ENCODE assay signal across 1 cellular context in the genomic region with DNA sequence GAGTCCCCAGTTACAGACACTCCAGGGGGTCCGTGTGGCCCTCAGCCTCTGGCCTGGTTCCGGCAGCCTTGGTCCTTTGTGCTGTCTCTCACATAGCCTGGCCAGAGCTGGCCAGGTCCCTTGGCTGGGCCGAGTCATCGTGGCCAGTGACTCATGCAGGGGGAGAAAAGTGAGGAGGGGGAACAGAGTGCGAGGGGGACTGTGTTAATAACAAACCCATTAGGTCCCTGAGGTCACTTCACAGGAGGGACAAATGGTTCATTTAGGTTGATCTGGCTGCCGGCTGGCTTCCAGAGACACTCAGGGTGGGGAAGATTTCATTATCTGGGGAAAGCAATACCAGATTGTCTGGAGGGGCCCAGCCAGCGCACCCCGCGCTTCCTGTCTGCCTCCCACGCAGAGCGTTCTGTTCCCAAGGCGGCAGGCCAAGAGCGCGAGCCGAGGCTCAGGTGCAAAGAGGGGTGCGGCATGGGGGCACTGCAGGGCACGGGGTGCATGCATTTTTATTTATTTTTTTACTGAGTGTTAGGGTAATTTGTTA.
TF ChIP-seq lines count a peak whose summit lies in the region.

No MANE protein-coding gene starts in this region.

TF ChIP-seq in K562, 482 proteins besides CTCF, POLR2A, EP300 and RAD21 (continued from another document and continues in another):
- TF ChIP-seq NR1H2 (CRISPR knock-in tag; IDR thresholded peaks at IDR 0.05) (0 out of 2 replicates have a peak, but pooled peaks have one; percentile 63), ATF1 (CRISPR knock-in tag; IDR thresholded peaks at IDR 0.05) (no peak), ATF1 (tag; IDR thresholded peaks at IDR 0.05) (peak; percentile 33; the same call in 1 of the 2 replicates), ZNF707 (CRISPR knock-in tag; conservative IDR thresholded peaks at IDR 0.05) (no peak), FIP1L1 (IDR thresholded peaks at IDR 0.05; ENCODE audit: low read depth, low read length, poor library complexity, severe bottlenecking) (no peak), ZKSCAN3 (CRISPR knock-in tag; IDR thresholded peaks at IDR 0.05) (no peak), NR4A1 (CRISPR knock-in tag; IDR thresholded peaks at IDR 0.05) (no peak), NR4A1 (tag; IDR thresholded peaks at IDR 0.05) (0 out of 2 replicates have a peak, but pooled peaks have one; percentile 45), NR2C1 (IDR thresholded peaks at IDR 0.05) (no peak), NR2C1 (tag; IDR thresholded peaks at IDR 0.05) (0 out of 2 replicates have a peak, but pooled peaks have one; percentile 48), TARDBP (IDR thresholded peaks at IDR 0.05) (peak; percentile 91), ZNF311 (CRISPR knock-in tag; IDR thresholded peaks at IDR 0.05) (no peak), XRCC5 (IDR thresholded peaks at IDR 0.05; ENCODE audit: low read depth, low read length) (0 out of 2 replicates have a peak, but pooled peaks have one; percentile 44), ETV5 (CRISPR knock-in tag; IDR thresholded peaks at IDR 0.05; ENCODE audit: low read depth) (peak; percentile 100), TSC22D4 (tag; IDR thresholded peaks at IDR 0.05) (no peak), ZNF316 (IDR thresholded peaks at IDR 0.05) (no peak), POLR3A (IDR thresholded peaks at IDR 0.05; ENCODE audit: borderline replicate concordance, extremely low read depth, insufficient read depth, insufficient read length) (no peak), U2AF2 (optimal IDR thresholded peaks at IDR 0.05; ENCODE audit: low read depth, low read length) (no peak), KAT8 (IDR thresholded peaks at IDR 0.05; ENCODE audit: low read depth) (no peak), RAD51 (IDR thresholded peaks at IDR 0.05; ENCODE audit: borderline replicate concordance, low read depth) (peak; percentile 56), RHOXF2B (CRISPR knock-in tag; conservative IDR thresholded peaks at IDR 0.05) (no peak), SREBF2 (CRISPR knock-in tag; IDR thresholded peaks at IDR 0.05) (no peak), NR3C1 (CRISPR knock-in tag; IDR thresholded peaks at IDR 0.05) (no peak), ZNF586 (CRISPR knock-in tag; conservative IDR thresholded peaks at IDR 0.05) (no peak), ZNF695 (CRISPR knock-in tag; IDR thresholded peaks at IDR 0.05) (no peak), CEBPG (CRISPR knock-in tag; IDR thresholded peaks at IDR 0.05) (no peak), CEBPG (tag; conservative IDR thresholded peaks at IDR 0.05 in 1 of 2, IDR thresholded peaks at IDR 0.05 in 1 of 2) (no peak), BHLHE40 (IDR thresholded peaks at IDR 0.05; ENCODE audit: low read length) (peak; percentile 54), COPS2 (conservative IDR thresholded peaks at IDR 0.05) (no peak), CREB1 (IDR thresholded peaks at IDR 0.05) (no peak; the same call in 1 of the 2 replicates), CREB1 (CRISPR knock-in tag; IDR thresholded peaks at IDR 0.05) (no peak), ZNF699 (CRISPR knock-in tag; IDR thresholded peaks at IDR 0.05; ENCODE audit: insufficient replicate concordance) (no peak), ZNF174 (CRISPR knock-in tag; IDR thresholded peaks at IDR 0.05) (no peak), MTA1 (IDR thresholded peaks at IDR 0.05; ENCODE audit: borderline replicate concordance) (peak; percentile 84), ZNF124 (CRISPR knock-in tag; IDR thresholded peaks at IDR 0.05) (no peak), NCOR1 (IDR thresholded peaks at IDR 0.05) (peak; percentile 98), SRSF1 (IDR thresholded peaks at IDR 0.05; ENCODE audit: low read depth, low read length) (no peak)
- TF ChIP-seq, protein P1, sequence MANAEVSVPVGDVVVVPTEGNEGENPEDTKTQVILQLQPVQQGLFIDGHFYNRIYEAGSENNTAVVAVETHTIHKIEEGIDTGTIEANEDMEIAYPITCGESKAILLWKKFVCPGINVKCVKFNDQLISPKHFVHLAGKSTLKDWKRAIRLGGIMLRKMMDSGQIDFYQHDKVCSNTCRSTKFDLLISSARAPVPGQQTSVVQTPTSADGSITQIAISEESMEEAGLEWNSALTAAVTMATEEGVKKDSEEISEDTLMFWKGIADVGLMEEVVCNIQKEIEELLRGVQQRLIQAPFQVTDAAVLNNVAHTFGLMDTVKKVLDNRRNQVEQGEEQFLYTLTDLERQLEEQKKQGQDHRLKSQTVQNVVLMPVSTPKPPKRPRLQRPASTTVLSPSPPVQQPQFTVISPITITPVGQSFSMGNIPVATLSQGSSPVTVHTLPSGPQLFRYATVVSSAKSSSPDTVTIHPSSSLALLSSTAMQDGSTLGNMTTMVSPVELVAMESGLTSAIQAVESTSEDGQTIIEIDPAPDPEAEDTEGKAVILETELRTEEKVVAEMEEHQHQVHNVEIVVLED (CRISPR knock-in tag; IDR thresholded peaks at IDR 0.05): no peak
- TF ChIP-seq, protein P2, sequence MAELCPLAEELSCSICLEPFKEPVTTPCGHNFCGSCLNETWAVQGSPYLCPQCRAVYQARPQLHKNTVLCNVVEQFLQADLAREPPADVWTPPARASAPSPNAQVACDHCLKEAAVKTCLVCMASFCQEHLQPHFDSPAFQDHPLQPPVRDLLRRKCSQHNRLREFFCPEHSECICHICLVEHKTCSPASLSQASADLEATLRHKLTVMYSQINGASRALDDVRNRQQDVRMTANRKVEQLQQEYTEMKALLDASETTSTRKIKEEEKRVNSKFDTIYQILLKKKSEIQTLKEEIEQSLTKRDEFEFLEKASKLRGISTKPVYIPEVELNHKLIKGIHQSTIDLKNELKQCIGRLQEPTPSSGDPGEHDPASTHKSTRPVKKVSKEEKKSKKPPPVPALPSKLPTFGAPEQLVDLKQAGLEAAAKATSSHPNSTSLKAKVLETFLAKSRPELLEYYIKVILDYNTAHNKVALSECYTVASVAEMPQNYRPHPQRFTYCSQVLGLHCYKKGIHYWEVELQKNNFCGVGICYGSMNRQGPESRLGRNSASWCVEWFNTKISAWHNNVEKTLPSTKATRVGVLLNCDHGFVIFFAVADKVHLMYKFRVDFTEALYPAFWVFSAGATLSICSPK (IDR thresholded peaks at IDR 0.05; ENCODE audit: borderline replicate concordance): no peak
- TF ChIP-seq, protein P3, sequence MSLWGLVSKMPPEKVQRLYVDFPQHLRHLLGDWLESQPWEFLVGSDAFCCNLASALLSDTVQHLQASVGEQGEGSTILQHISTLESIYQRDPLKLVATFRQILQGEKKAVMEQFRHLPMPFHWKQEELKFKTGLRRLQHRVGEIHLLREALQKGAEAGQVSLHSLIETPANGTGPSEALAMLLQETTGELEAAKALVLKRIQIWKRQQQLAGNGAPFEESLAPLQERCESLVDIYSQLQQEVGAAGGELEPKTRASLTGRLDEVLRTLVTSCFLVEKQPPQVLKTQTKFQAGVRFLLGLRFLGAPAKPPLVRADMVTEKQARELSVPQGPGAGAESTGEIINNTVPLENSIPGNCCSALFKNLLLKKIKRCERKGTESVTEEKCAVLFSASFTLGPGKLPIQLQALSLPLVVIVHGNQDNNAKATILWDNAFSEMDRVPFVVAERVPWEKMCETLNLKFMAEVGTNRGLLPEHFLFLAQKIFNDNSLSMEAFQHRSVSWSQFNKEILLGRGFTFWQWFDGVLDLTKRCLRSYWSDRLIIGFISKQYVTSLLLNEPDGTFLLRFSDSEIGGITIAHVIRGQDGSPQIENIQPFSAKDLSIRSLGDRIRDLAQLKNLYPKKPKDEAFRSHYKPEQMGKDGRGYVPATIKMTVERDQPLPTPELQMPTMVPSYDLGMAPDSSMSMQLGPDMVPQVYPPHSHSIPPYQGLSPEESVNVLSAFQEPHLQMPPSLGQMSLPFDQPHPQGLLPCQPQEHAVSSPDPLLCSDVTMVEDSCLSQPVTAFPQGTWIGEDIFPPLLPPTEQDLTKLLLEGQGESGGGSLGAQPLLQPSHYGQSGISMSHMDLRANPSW (CRISPR knock-in tag; IDR thresholded peaks at IDR 0.05): no peak
- TF ChIP-seq, protein P4, sequence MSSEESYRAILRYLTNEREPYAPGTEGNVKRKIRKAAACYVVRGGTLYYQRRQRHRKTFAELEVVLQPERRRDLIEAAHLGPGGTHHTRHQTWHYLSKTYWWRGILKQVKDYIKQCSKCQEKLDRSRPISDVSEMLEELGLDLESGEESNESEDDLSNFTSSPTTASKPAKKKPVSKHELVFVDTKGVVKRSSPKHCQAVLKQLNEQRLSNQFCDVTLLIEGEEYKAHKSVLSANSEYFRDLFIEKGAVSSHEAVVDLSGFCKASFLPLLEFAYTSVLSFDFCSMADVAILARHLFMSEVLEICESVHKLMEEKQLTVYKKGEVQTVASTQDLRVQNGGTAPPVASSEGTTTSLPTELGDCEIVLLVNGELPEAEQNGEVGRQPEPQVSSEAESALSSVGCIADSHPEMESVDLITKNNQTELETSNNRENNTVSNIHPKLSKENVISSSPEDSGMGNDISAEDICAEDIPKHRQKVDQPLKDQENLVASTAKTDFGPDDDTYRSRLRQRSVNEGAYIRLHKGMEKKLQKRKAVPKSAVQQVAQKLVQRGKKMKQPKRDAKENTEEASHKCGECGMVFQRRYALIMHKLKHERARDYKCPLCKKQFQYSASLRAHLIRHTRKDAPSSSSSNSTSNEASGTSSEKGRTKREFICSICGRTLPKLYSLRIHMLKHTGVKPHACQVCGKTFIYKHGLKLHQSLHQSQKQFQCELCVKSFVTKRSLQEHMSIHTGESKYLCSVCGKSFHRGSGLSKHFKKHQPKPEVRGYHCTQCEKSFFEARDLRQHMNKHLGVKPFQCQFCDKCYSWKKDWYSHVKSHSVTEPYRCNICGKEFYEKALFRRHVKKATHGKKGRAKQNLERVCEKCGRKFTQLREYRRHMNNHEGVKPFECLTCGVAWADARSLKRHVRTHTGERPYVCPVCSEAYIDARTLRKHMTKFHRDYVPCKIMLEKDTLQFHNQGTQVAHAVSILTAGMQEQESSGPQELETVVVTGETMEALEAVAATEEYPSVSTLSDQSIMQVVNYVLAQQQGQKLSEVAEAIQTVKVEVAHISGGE (CRISPR knock-in tag; IDR thresholded peaks at IDR 0.05): peak in 1 of 3 experiments; percentile 52; a peak in 1 of 6 replicates
- TF ChIP-seq, protein P5, sequence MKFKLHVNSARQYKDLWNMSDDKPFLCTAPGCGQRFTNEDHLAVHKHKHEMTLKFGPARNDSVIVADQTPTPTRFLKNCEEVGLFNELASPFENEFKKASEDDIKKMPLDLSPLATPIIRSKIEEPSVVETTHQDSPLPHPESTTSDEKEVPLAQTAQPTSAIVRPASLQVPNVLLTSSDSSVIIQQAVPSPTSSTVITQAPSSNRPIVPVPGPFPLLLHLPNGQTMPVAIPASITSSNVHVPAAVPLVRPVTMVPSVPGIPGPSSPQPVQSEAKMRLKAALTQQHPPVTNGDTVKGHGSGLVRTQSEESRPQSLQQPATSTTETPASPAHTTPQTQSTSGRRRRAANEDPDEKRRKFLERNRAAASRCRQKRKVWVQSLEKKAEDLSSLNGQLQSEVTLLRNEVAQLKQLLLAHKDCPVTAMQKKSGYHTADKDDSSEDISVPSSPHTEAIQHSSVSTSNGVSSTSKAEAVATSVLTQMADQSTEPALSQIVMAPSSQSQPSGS (CRISPR knock-in tag; IDR thresholded peaks at IDR 0.05): no peak
- TF ChIP-seq, protein P6, sequence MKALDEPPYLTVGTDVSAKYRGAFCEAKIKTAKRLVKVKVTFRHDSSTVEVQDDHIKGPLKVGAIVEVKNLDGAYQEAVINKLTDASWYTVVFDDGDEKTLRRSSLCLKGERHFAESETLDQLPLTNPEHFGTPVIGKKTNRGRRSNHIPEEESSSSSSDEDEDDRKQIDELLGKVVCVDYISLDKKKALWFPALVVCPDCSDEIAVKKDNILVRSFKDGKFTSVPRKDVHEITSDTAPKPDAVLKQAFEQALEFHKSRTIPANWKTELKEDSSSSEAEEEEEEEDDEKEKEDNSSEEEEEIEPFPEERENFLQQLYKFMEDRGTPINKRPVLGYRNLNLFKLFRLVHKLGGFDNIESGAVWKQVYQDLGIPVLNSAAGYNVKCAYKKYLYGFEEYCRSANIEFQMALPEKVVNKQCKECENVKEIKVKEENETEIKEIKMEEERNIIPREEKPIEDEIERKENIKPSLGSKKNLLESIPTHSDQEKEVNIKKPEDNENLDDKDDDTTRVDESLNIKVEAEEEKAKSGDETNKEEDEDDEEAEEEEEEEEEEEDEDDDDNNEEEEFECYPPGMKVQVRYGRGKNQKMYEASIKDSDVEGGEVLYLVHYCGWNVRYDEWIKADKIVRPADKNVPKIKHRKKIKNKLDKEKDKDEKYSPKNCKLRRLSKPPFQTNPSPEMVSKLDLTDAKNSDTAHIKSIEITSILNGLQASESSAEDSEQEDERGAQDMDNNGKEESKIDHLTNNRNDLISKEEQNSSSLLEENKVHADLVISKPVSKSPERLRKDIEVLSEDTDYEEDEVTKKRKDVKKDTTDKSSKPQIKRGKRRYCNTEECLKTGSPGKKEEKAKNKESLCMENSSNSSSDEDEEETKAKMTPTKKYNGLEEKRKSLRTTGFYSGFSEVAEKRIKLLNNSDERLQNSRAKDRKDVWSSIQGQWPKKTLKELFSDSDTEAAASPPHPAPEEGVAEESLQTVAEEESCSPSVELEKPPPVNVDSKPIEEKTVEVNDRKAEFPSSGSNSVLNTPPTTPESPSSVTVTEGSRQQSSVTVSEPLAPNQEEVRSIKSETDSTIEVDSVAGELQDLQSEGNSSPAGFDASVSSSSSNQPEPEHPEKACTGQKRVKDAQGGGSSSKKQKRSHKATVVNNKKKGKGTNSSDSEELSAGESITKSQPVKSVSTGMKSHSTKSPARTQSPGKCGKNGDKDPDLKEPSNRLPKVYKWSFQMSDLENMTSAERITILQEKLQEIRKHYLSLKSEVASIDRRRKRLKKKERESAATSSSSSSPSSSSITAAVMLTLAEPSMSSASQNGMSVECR (CRISPR knock-in tag; IDR thresholded peaks at IDR 0.05): no peak
- TF ChIP-seq, protein P7, sequence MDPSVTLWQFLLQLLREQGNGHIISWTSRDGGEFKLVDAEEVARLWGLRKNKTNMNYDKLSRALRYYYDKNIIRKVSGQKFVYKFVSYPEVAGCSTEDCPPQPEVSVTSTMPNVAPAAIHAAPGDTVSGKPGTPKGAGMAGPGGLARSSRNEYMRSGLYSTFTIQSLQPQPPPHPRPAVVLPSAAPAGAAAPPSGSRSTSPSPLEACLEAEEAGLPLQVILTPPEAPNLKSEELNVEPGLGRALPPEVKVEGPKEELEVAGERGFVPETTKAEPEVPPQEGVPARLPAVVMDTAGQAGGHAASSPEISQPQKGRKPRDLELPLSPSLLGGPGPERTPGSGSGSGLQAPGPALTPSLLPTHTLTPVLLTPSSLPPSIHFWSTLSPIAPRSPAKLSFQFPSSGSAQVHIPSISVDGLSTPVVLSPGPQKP (CRISPR knock-in tag; IDR thresholded peaks at IDR 0.05): no peak
- TF ChIP-seq, protein P8, sequence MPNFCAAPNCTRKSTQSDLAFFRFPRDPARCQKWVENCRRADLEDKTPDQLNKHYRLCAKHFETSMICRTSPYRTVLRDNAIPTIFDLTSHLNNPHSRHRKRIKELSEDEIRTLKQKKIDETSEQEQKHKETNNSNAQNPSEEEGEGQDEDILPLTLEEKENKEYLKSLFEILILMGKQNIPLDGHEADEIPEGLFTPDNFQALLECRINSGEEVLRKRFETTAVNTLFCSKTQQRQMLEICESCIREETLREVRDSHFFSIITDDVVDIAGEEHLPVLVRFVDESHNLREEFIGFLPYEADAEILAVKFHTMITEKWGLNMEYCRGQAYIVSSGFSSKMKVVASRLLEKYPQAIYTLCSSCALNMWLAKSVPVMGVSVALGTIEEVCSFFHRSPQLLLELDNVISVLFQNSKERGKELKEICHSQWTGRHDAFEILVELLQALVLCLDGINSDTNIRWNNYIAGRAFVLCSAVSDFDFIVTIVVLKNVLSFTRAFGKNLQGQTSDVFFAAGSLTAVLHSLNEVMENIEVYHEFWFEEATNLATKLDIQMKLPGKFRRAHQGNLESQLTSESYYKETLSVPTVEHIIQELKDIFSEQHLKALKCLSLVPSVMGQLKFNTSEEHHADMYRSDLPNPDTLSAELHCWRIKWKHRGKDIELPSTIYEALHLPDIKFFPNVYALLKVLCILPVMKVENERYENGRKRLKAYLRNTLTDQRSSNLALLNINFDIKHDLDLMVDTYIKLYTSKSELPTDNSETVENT (CRISPR knock-in tag; IDR thresholded peaks at IDR 0.05): no peak
